ENCODE assay signal across 18 cellular contexts in the genomic region with DNA sequence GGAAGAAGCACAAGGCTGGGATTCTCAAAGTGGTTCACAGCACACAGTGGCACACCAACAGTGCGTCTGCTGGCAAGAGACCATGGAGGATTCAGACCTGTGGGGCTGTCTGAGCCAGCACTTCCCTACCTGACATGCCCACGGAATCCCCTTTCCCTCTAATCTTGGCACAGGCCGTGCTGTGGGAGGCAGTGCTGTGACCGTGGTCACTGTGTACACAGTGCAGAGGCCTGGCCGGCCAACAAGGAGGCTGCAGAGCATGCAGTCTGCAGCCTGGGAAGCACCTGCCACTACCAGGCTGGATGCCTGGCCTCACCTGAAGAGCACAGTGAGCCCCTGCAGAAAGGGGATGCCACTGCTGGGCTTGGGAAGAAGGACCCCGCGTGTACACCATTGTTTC.
DNase-seq lines count a peak whose midpoint lies in the region; ATAC-seq, FAIRE-seq and TF ChIP-seq lines count a peak whose summit lies in the region.
"Had no signal": no experiment of that assay in that cellular context is flagged by ENCODE, and none has a peak within 500 bp of the region (broad histone marks: within the 10 kb centered on the region; RNA-seq: fewer than 3 reads in every experiment).

No MANE protein-coding gene starts in this region.

- H3K9ac ChIP-seq in HepG2 (ENCODE audit: insufficient read depth, low read depth, low read length), result no peak overlapping the region
- H3K9ac ChIP-seq: BLaER1 had no signal

- peak; percentile 54 for ATAC-seq in HepG2
- no peak for ATAC-seq in right lobe of liver
- ATAC-seq in esophagus mucosa, result peak; percentile 8
- peak; percentile 28 for ATAC-seq in upper lobe of right lung

- no peak overlapping the region for H3K27ac Mint-ChIP-seq in osteocyte (ENCODE audit: unreplicated experiment)
- no peak overlapping the region for H3K27ac Mint-ChIP-seq in CD8-positive, alpha-beta memory T cell
- H3K27ac Mint-ChIP-seq in activated naive CD4-positive, alpha-beta T cell treated with anti-CD3 and anti-CD28 coated beads for 36 hours, result no peak overlapping the region
- H3K27ac Mint-ChIP-seq: CD14-positive monocyte; CD4-positive, alpha-beta memory T cell; H9 had no signal

- intact Hi-C loops in HepG2 (cut with micrococcal nuclease; ENCODE audit: unreplicated experiment) (no loop called here), right lobe of liver (cut with DNase I) (no loop called here), upper lobe of right lung (cut with DNase I) (no loop called here)
- intact Hi-C loops in activated naive CD4-positive, alpha-beta T cell treated with anti-CD3 and anti-CD28 coated beads for 36 hours (cut with micrococcal nuclease), result no loop called here

- CTCF ChIA-PET in HepG2 (lab: Yijun Ruan, JAX; ENCODE audit: low intra/inter-chr PET ratio, low total read pairs), result no interaction called here
- CTCF ChIA-PET in CD8-positive, alpha-beta memory T cell (lab: Charles Lee), result no interaction called here
- CTCF ChIA-PET in activated naive CD4-positive, alpha-beta T cell treated with anti-CD3 and anti-CD28 coated beads for 36 hours (lab: Charles Lee), result interaction anchor here (0.6 kb wide), 1 partner anchor 11 kb away, joined by 4 read pairs; no protein-coding TSS in a partner anchor

- no peaks in the 10 kb centered on the region for H3K36me3 ChIP-seq in HepG2 (replicated peaks in 1 of 2; ENCODE audit: control insufficient read depth in 1 of 2, insufficient read depth in 2 of 2, low read length in 2 of 2)
- H3K36me3 ChIP-seq in right lobe of liver, result no peaks in the 10 kb centered on the region
- H3K36me3 ChIP-seq in upper lobe of right lung, result no peaks in the 10 kb centered on the region
- H3K36me3 ChIP-seq in CD8-positive, alpha-beta memory T cell (ENCODE audit: insufficient read depth, low read length), result no peaks in the 10 kb centered on the region
- H3K36me3 ChIP-seq: BLaER1 had no signal

- H3K4me3 ChIP-seq in HepG2 (replicated peaks in 1 of 3; ENCODE audit: insufficient read depth in 1 of 3, low read depth in 2 of 3, low read length in 3 of 3) (no peak overlapping the region), right lobe of liver (no peak overlapping the region), upper lobe of right lung (no peak overlapping the region)
- H3K4me3 ChIP-seq in CD8-positive, alpha-beta memory T cell (ENCODE audit: low read length), result no peak overlapping the region
- H3K4me3 ChIP-seq: BLaER1 had no signal

- no peak overlapping the region for H2AFZ ChIP-seq in HepG2 (ENCODE audit: low read length)

- no TSS peak for BruUV-seq in HepG2 (replicated peaks; lab: Mats Ljungman, UMichigan)

- DNase-seq in HepG2 (ENCODE audit: low spot score), result no peak
- no peak for DNase-seq in right lobe of liver
- DNase-seq in osteocyte (ENCODE audit: extremely low spot score, unreplicated experiment), result peak; percentile 71
- no peak for DNase-seq in upper lobe of right lung
- DNase-seq in CD8-positive, alpha-beta memory T cell, result no peak
- no peak for DNase-seq in activated naive CD4-positive, alpha-beta T cell treated with anti-CD3 and anti-CD28 coated beads for 36 hours
- no peak for DNase-seq in medulla oblongata (ENCODE audit: extremely low spot score)
- DNase-seq: 8988T; Calu3; CD4-positive, alpha-beta memory T cell; DMS79 treated with DMSO at 0.1 percent for 48 hours; GF-D8; H9 had no signal

- no peaks in the 10 kb centered on the region for H3K9me3 ChIP-seq in HepG2 (ENCODE audit: low read length)
- no peaks in the 10 kb centered on the region for H3K9me3 ChIP-seq in right lobe of liver
- H3K9me3 ChIP-seq in upper lobe of right lung, result no peaks in the 10 kb centered on the region
- H3K9me3 ChIP-seq in CD8-positive, alpha-beta memory T cell (ENCODE audit: low read length), result no peaks in the 10 kb centered on the region

- no peak for TF ChIP-seq RAD21 in HepG2 (CRISPR knock-in tag; IDR thresholded peaks at IDR 0.05)

- WGBS in HepG2 (ENCODE audit: low lambda C conversion rate), result 20% methylated on average over 1 of the region's 7 CpGs
- 93% methylated on average over 2 of the region's 7 CpGs for WGBS in right lobe of liver (ENCODE audit: insufficient coverage, low coverage, low lambda C conversion rate, missing lambda C conversion rate)

- no peak for FAIRE-seq in HepG2 (lab: Jason Lieb, UNC)
- FAIRE-seq: H1, HTR-8/SVneo had no signal

- peaks cover 28% of the 10 kb centered on the region for H3K4me1 Mint-ChIP-seq in osteocyte (ENCODE audit: unreplicated experiment)
- no peaks in the 10 kb centered on the region for H3K4me1 Mint-ChIP-seq in CD8-positive, alpha-beta memory T cell
- no peaks in the 10 kb centered on the region for H3K4me1 Mint-ChIP-seq in activated naive CD4-positive, alpha-beta T cell treated with anti-CD3 and anti-CD28 coated beads for 36 hours (ENCODE audit: low read depth)
- H3K4me1 Mint-ChIP-seq: CD14-positive monocyte, H9 had no signal

- H3K9me3 Mint-ChIP-seq in osteocyte (ENCODE audit: unreplicated experiment), result no peaks in the 10 kb centered on the region
- H3K9me3 Mint-ChIP-seq in CD8-positive, alpha-beta memory T cell, result peaks cover 0 to 4% (median under 1%) of the 10 kb centered on the region in 5 donors
- H3K9me3 Mint-ChIP-seq in activated naive CD4-positive, alpha-beta T cell treated with anti-CD3 and anti-CD28 coated beads for 36 hours, result peaks cover under 1% of the 10 kb centered on the region
- H3K9me3 Mint-ChIP-seq: H9 had no signal

- no peak overlapping the region for H3K4me3 Mint-ChIP-seq in osteocyte (ENCODE audit: unreplicated experiment)
- no peak overlapping the region for H3K4me3 Mint-ChIP-seq in CD8-positive, alpha-beta memory T cell
- H3K4me3 Mint-ChIP-seq in activated naive CD4-positive, alpha-beta T cell treated with anti-CD3 and anti-CD28 coated beads for 36 hours, result no peak overlapping the region
- H3K4me3 Mint-ChIP-seq: CD14-positive monocyte; CD4-positive, alpha-beta memory T cell; H9 had no signal

- H3K27me3 ChIP-seq in HepG2 (ENCODE audit: control insufficient read depth in 1 of 2, insufficient read depth in 2 of 2, low read length in 2 of 2), result peaks cover 0 to 2% of the 10 kb centered on the region in 2 experiments; a peak in 3 of 5 replicates
- no peaks in the 10 kb centered on the region for H3K27me3 ChIP-seq in right lobe of liver
- no peaks in the 10 kb centered on the region for H3K27me3 ChIP-seq in upper lobe of right lung
- H3K27me3 ChIP-seq in CD8-positive, alpha-beta memory T cell (ENCODE audit: insufficient read depth, low read length, poor library complexity, severe bottlenecking), result no peaks in the 10 kb centered on the region
- H3K27me3 ChIP-seq: BLaER1 had no signal

- H3K27ac ChIP-seq in HepG2 (ENCODE audit: extremely low read length, insufficient read depth, low read length) (no peak overlapping the region), right lobe of liver (no peak overlapping the region), upper lobe of right lung (no peak overlapping the region)
- H3K27ac ChIP-seq in CD8-positive, alpha-beta memory T cell (ENCODE audit: low read depth, low read length), result no peak overlapping the region
- H3K27ac ChIP-seq: BLaER1 had no signal

- in situ Hi-C loops in HepG2 (cut with HindIII; ENCODE audit: extremely low pct_ligation_motif_present, low pct_unique_long_range_greater_than_20kb), result no loop called here

- no peaks in the 10 kb centered on the region for H4K20me1 ChIP-seq in HepG2 (ENCODE audit: insufficient read depth, low read length)
- H4K20me1 ChIP-seq: BLaER1 had no signal

- TF ChIP-seq EP300 in HepG2 (IDR thresholded peaks at IDR 0.05; ENCODE audit: low read depth in 2 of 2, low read length in 2 of 2) (no peak), HepG2 (CRISPR knock-in tag; IDR thresholded peaks at IDR 0.05; ENCODE audit: borderline replicate concordance) (no peak)

- peaks cover 2% of the 10 kb centered on the region for H3K36me3 Mint-ChIP-seq in osteocyte (ENCODE audit: unreplicated experiment)
- H3K36me3 Mint-ChIP-seq in CD8-positive, alpha-beta memory T cell, result peaks cover 0 to 11% (median 8%) of the 10 kb centered on the region in 3 donors
- peaks cover 9% of the 10 kb centered on the region for H3K36me3 Mint-ChIP-seq in activated naive CD4-positive, alpha-beta T cell treated with anti-CD3 and anti-CD28 coated beads for 36 hours (ENCODE audit: low read depth)
- H3K36me3 Mint-ChIP-seq: CD14-positive monocyte had no signal

- H3K4me2 ChIP-seq in HepG2 (ENCODE audit: low read depth, low read length), result no peak overlapping the region
- H3K4me2 ChIP-seq: BLaER1 had no signal

- POLR2A ChIA-PET in HepG2 (lab: Yijun Ruan, JAX), result no interaction called here
- POLR2A ChIA-PET in CD8-positive, alpha-beta memory T cell (lab: Charles Lee), result no interaction called here

- H3K27me3 Mint-ChIP-seq in osteocyte (ENCODE audit: unreplicated experiment), result no peaks in the 10 kb centered on the region
- peaks cover 0 to 2% of the 10 kb centered on the region in 2 donors for H3K27me3 Mint-ChIP-seq in CD8-positive, alpha-beta memory T cell
- H3K27me3 Mint-ChIP-seq in activated naive CD4-positive, alpha-beta T cell treated with anti-CD3 and anti-CD28 coated beads for 36 hours (ENCODE audit: low read depth), result no peaks in the 10 kb centered on the region
- H3K27me3 Mint-ChIP-seq: CD4-positive, alpha-beta memory T cell had no signal

- TF ChIP-seq CTCF in HepG2 (CRISPR knock-in tag; IDR thresholded peaks at IDR 0.05) (no peak), right lobe of liver (IDR thresholded peaks at IDR 0.05) (no peak), osteocyte (IDR thresholded peaks at IDR 0.05) (no peak), upper lobe of right lung (IDR thresholded peaks at IDR 0.05) (no peak)

- H3K79me2 ChIP-seq in HepG2 (ENCODE audit: insufficient read depth, low read length), result no peaks in the 10 kb centered on the region

- no peak for TF ChIP-seq POLR2A in HepG2 (IDR thresholded peaks at IDR 0.05; ENCODE audit: insufficient read depth in 1 of 2, low read depth in 2 of 2, low read length in 2 of 2)
- TF ChIP-seq POLR2A in right lobe of liver (IDR thresholded peaks at IDR 0.05), result no peak

- no peaks in the 10 kb centered on the region for H3K4me1 ChIP-seq in HepG2 (ENCODE audit: insufficient read depth, low read length)
- no peaks in the 10 kb centered on the region for H3K4me1 ChIP-seq in right lobe of liver
- H3K4me1 ChIP-seq in upper lobe of right lung, result peaks cover 5% of the 10 kb centered on the region
- no peaks in the 10 kb centered on the region for H3K4me1 ChIP-seq in CD8-positive, alpha-beta memory T cell (ENCODE audit: insufficient read depth, low read length)
- H3K4me1 ChIP-seq: BLaER1 had no signal

TF ChIP-seq in HepG2, 621 proteins besides CTCF, POLR2A, EP300 and RAD21 (continues in another document):
- TF ChIP-seq SUZ12 (IDR thresholded peaks at IDR 0.05; ENCODE audit: low read depth, low read length) (no peak), ZNF253 (CRISPR knock-in tag; IDR thresholded peaks at IDR 0.05; ENCODE audit: borderline replicate concordance) (no peak), JUN (CRISPR knock-in tag; IDR thresholded peaks at IDR 0.05) (no peak)

Comparison
In these comparisons a context has a peak if more than half of its experiments do, and no peak if none do; other contexts are left out.
1. ATAC-seq: peak in HepG2 (single experiment), esophagus mucosa (single experiment) and upper lobe of right lung (single experiment); none in right lobe of liver (0 of 4).